20 cellular contexts compared by ENCODE assay signal in the genomic region with DNA sequence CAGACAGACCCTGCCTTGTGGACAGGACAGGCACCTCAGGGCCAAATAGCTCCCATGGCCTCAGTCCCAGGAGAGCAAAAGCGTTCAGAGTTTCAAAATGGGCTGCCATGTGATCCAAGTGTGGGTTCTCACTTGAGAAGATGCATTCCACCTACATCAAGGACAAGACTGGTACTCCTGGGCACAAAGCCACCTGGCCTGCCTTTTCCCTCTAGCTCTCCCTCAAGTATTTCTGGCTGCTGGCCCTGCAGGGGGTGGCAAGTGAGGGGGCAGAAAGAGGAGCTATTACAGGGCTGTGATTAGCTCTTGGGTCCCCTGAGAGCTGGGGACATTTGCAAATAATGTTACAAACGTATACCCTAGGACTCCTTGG. TPM values are rescaled to one million over a fixed set of nuclear protein-coding genes. Genes with fewer than 3 reads are reported as not detected.
DNase-seq lines count a peak whose midpoint lies in the region; ATAC-seq and TF ChIP-seq lines count a peak whose summit lies in the region.
"Had no signal": no experiment of that assay in that cellular context is flagged by ENCODE, and none has a peak within 500 bp of the region (broad histone marks: within the 10 kb centered on the region; RNA-seq: fewer than 3 reads in every experiment).

No MANE protein-coding gene starts in this region.

- peaks cover 8 to 92% (median 48%) of the 10 kb centered on the region in 12 donors for H3K4me1 ChIP-seq in heart left ventricle

- H3K27ac ChIP-seq in heart left ventricle, result peak overlapping the region in 10 of 12 donors; percentile 34 to 97 (median 82)
- H3K27ac ChIP-seq: A549, HL-60, PC-9 had no signal

- no peak for TF ChIP-seq CTCF in heart left ventricle (IDR thresholded peaks at IDR 0.05)

- 18 to 34% (median 30%) methylated on average over 2 of the region's 2 CpGs for WGBS in heart left ventricle, 4 donors

- no peaks in the 10 kb centered on the region for H3K27me3 ChIP-seq in heart left ventricle

- no peak for TF ChIP-seq POLR2A in heart left ventricle (IDR thresholded peaks at IDR 0.05)

- no peak overlapping the region for H3K4me3 ChIP-seq in heart left ventricle
- H3K4me3 ChIP-seq: A549, PC-9 had no signal

- DNase-seq in anterior cingulate cortex (lab: John Stamatoyannopoulos, UW), result peak in 31 of 58 donors; percentile 4 to 83 (median 31)
- peak; percentile 70 to 91 (median 79) for DNase-seq in heart left ventricle
- peak; percentile 26 for DNase-seq in myocyte (ENCODE audit: low read depth)
- peak; percentile 35 for DNase-seq in superior temporal gyrus (ENCODE audit: extremely low spot score)
- DNase-seq in glomerular visceral epithelial cell (ENCODE audit: extremely low spot score), result no peak
- no peak for DNase-seq in NCI-H2171 treated with DMSO at 0.1 percent for 48 hours (lab: John Stamatoyannopoulos, UW)
- no peak for DNase-seq in Kasumi-1 (lab: John Stamatoyannopoulos, UW)
- no peak for DNase-seq in NCI-H774 (lab: John Stamatoyannopoulos, UW)
- DNase-seq: C1 segment of cervical spinal cord, DMS79 treated with DMSO at 0.1 percent for 48 hours, H7, MV-4-11, NCI-H1417 treated with DMSO at 0.1 percent for 48 hours, NCI-H2029 treated with DMSO at 0.1 percent for 48 hours, NCI-H510A, NCI-H82, PC-9 had no signal

- peaks cover 0 to 93% (median 79%) of the 10 kb centered on the region in 9 donors for H3K36me3 ChIP-seq in heart left ventricle

- peak; percentile 6 to 33 (median 28) for ATAC-seq in heart left ventricle
- ATAC-seq: A549 had no signal

- intact Hi-C loops in heart left ventricle (cut with DNase I), result loop anchor here in 2 of 10 donors (5.0 kb wide), 1 partner anchor 39 kb away; the partner anchor contains the start of gene UCN2 (in 2 of the 2)

- no peaks in the 10 kb centered on the region for H3K9me3 ChIP-seq in heart left ventricle
- H3K9me3 ChIP-seq: A549 had no signal

RNA-seq across cellular contexts. Expression of gene COL7A1, which starts 6.5 kb away (rescaled TPM):
- total RNA-seq in heart left ventricle, result 10 to 100 TPM in 6 of 9 donors, 1 to 10 TPM in 3; 2.4 to 25.2 (median 11.5) TPM
- 10 to 100 TPM in 1 of 2 donors, 1 to 10 TPM in 1; 4.8 to 18.5 TPM for polyA plus RNA-seq in heart left ventricle
- 7.1 and 11.1 TPM in 2 replicates for total RNA-seq in myocyte
- polyA plus RNA-seq in myocyte (2012), result 13.4 TPM

RNA-seq across cellular contexts. Expression of gene UQCRC1, which starts 7.8 kb away (rescaled TPM):
- 1,000 to 10,000 TPM in 5 of 9 donors, 100 to 1,000 TPM in 4; 580 to 2,191 (median 1,008) TPM for total RNA-seq in heart left ventricle
- 1,000 to 10,000 TPM in 1 of 2 donors, 100 to 1,000 TPM in 1; 802 to 1,337 TPM for polyA plus RNA-seq in heart left ventricle
- 390 and 418 TPM in 2 replicates for total RNA-seq in myocyte
- 240 TPM for polyA plus RNA-seq in myocyte (2012)

RNA-seq across cellular contexts. Expression of gene TMEM89, which starts 20.0 kb away (rescaled TPM):
- not detected for total RNA-seq in heart left ventricle
- polyA plus RNA-seq in heart left ventricle, result not detected
- not detected in 2 replicates for total RNA-seq in myocyte
- polyA plus RNA-seq in myocyte (2012), result not detected
- total RNA-seq: G401, H7, PC-9 had no signal
- polyA plus RNA-seq: A549 had no signal

RNA-seq across cellular contexts. Expression of gene SLC26A6, which starts 33.7 kb away (rescaled TPM):
- total RNA-seq in heart left ventricle, result 10 to 100 TPM in 3 of 9 donors, 1 to 10 TPM in 6; 6.7 to 14.6 (median 9.2) TPM
- 10 to 100 TPM; 10.0 to 12.9 TPM for polyA plus RNA-seq in heart left ventricle
- total RNA-seq in myocyte, result 18.0 and 23.2 TPM in 2 replicates
- polyA plus RNA-seq in myocyte (2012), result 12.0 TPM

RNA-seq across cellular contexts. Expression of gene UCN2, which starts 38.0 kb away (rescaled TPM):
- under 1 TPM in 5 of 9 donors, not detected in 4; 0.23 to 0.35 (median 0.25) TPM for total RNA-seq in heart left ventricle
- under 1 TPM; 0.11 to 0.15 TPM for polyA plus RNA-seq in heart left ventricle
- total RNA-seq in myocyte, result 0.11 and 0.31 TPM in 2 replicates
- polyA plus RNA-seq in myocyte (2012), result 0.39 TPM
- total RNA-seq: G401 had no signal

Comparison
In these comparisons a context has a peak if more than half of its experiments do, and no peak if none do; other contexts are left out.
1. DNase-seq: peak in anterior cingulate cortex (31 of 58), heart left ventricle (5 of 5), myocyte (single experiment) and superior temporal gyrus (single experiment); none in glomerular visceral epithelial cell (single experiment), NCI-H2171 treated with DMSO at 0.1 percent for 48 hours (single experiment), Kasumi-1 (0 of 2) and NCI-H774 (single experiment).